ENCODE assay signal across 17 cellular contexts in the genomic region with DNA sequence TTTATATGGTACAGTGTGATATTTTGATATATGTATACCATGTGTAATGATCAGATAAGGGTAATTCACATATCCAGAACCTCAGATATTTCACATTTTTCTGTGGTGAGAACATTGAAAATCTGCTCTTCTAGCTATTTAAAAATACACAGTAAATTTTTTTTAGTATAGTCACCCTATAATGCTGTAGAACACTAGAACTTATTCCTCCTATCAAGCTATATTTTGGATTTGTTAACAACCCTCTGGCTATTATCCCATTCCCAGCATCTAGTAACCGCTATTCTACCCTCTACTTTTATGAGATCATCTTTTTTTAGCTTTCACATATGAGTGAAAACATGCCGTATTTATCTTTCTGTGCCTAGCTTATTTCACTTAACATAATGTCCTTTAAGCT.
DNase-seq lines count a peak whose midpoint lies in the region; ATAC-seq and TF ChIP-seq lines count a peak whose summit lies in the region.
"Had no signal": no experiment of that assay in that cellular context is flagged by ENCODE, and none has a peak within 500 bp of the region (broad histone marks: within the 10 kb centered on the region; RNA-seq: fewer than 3 reads in every experiment).

No MANE protein-coding gene starts in this region.

- H2AFZ ChIP-seq in SK-N-SH (ENCODE audit: low read depth), result no peak overlapping the region

- no peak overlapping the region for H3K4me2 ChIP-seq in SK-N-SH
- H3K4me2 ChIP-seq: BLaER1 had no signal

- TF ChIP-seq CTCF in SK-N-SH (IDR thresholded peaks at IDR 0.05), result no peak
- TF ChIP-seq CTCF in foreskin fibroblast (IDR thresholded peaks at IDR 0.05; ENCODE audit: low read depth, low read length), result no peak

- no peak for TF ChIP-seq EP300 in SK-N-SH (IDR thresholded peaks at IDR 0.05; ENCODE audit: borderline replicate concordance in 1 of 2, low read depth in 1 of 2, low read length in 1 of 2)

- DNase-seq in SK-N-SH (no peak), adipocyte (ENCODE audit: low read depth) (peak; percentile 16), foreskin fibroblast (peak; percentile 54 to 58), NCI-H1092 (lab: John Stamatoyannopoulos, UW) (no peak)
- DNase-seq: CD8-positive, alpha-beta memory T cell; DMS79 treated with DMSO at 0.1 percent for 48 hours; KBM-7; NCI-H524; T-cell had no signal

- ATAC-seq in SK-N-SH treated with all-trans-retinoic acid at 6 μM for 48 hours (no peak), GM21576 (IDR thresholded peaks at IDR 0.05; ENCODE audit: unreplicated experiment) (no peak), GM18502 (IDR thresholded peaks at IDR 0.05; ENCODE audit: poor library complexity, unreplicated experiment) (no peak), GM19023 (IDR thresholded peaks at IDR 0.05; ENCODE audit: unreplicated experiment) (no peak)
- ATAC-seq: HCT116, T-cell had no signal

- H4K20me1 ChIP-seq in SK-N-SH (ENCODE audit: insufficient read depth), result no peaks in the 10 kb centered on the region
- H4K20me1 ChIP-seq: BLaER1 had no signal

- no peak overlapping the region for H3K27ac ChIP-seq in SK-N-SH (ENCODE audit: low read depth in 2 of 2, low read length in 1 of 2)
- H3K27ac ChIP-seq: 22Rv1, BLaER1, HL-60 had no signal

- H3K9me2 ChIP-seq in SK-N-SH, result no peaks in the 10 kb centered on the region

- no peak overlapping the region for H3K9ac ChIP-seq in SK-N-SH
- no peak overlapping the region for H3K9ac ChIP-seq in adipocyte (ENCODE audit: low read length)
- H3K9ac ChIP-seq: BLaER1 had no signal

- WGBS in SK-N-SH (ENCODE audit: low lambda C conversion rate), result 33% methylated on average over 2 of the region's 2 CpGs

- H3K27me3 ChIP-seq in SK-N-SH (ENCODE audit: insufficient read depth) (no peaks in the 10 kb centered on the region), adipocyte (replicated peaks; ENCODE audit: control insufficient read depth, insufficient read depth, low read length) (no peaks in the 10 kb centered on the region)
- H3K27me3 ChIP-seq: BLaER1 had no signal

- H3K4me3 ChIP-seq in SK-N-SH (ENCODE audit: low read depth in 2 of 2, low read length in 1 of 2) (no peak overlapping the region), adipocyte (ENCODE audit: low read length) (no peak overlapping the region), foreskin fibroblast (ENCODE audit: low read depth in 1 of 2, low read length in 2 of 2) (no peak overlapping the region)
- H3K4me3 ChIP-seq: BLaER1 had no signal

- H3K9me3 ChIP-seq in SK-N-SH (no peaks in the 10 kb centered on the region), adipocyte (ENCODE audit: control insufficient read depth, low read length) (peaks cover 11% of the 10 kb centered on the region)
- H3K9me3 ChIP-seq: BLaER1 had no signal

- CTCF ChIA-PET in SK-N-SH (lab: Yijun Ruan, JAX), result no interaction called here

- H3K4me1 ChIP-seq in SK-N-SH (ENCODE audit: control insufficient read depth in 1 of 2, insufficient read depth in 2 of 2, low read depth in 1 of 2, low read length in 1 of 2) (no peaks in the 10 kb centered on the region), adipocyte (ENCODE audit: control insufficient read depth, insufficient read depth, low read length) (no peaks in the 10 kb centered on the region)
- H3K4me1 ChIP-seq: BLaER1 had no signal

- POLR2A ChIA-PET in SK-N-SH (lab: Yijun Ruan, JAX), result no interaction called here

- H3F3A ChIP-seq in SK-N-SH (replicated peaks; ENCODE audit: insufficient read depth), result no peaks in the 10 kb centered on the region

- no peaks in the 10 kb centered on the region for H3K36me3 ChIP-seq in SK-N-SH (replicated peaks in 1 of 2; ENCODE audit: control insufficient read depth in 1 of 2, insufficient read depth in 2 of 2, low read length in 1 of 2)
- H3K36me3 ChIP-seq in adipocyte (ENCODE audit: control insufficient read depth, insufficient read depth, low read length, severe bottlenecking), result no peaks in the 10 kb centered on the region
- H3K36me3 ChIP-seq: BLaER1 had no signal

- TF ChIP-seq RAD21 in SK-N-SH (IDR thresholded peaks at IDR 0.05; ENCODE audit: low read length), result no peak

- no peaks in the 10 kb centered on the region for H3K79me2 ChIP-seq in SK-N-SH (ENCODE audit: insufficient read depth)

TF ChIP-seq in SK-N-SH treated with all-trans-retinoic acid at 6 μM for 48 hours, 23 proteins besides CTCF, POLR2A, EP300 and RAD21:
- TF ChIP-seq RARB (CRISPR knock-in tag; IDR thresholded peaks at IDR 0.05), result no peak
- TF ChIP-seq, protein P1, sequence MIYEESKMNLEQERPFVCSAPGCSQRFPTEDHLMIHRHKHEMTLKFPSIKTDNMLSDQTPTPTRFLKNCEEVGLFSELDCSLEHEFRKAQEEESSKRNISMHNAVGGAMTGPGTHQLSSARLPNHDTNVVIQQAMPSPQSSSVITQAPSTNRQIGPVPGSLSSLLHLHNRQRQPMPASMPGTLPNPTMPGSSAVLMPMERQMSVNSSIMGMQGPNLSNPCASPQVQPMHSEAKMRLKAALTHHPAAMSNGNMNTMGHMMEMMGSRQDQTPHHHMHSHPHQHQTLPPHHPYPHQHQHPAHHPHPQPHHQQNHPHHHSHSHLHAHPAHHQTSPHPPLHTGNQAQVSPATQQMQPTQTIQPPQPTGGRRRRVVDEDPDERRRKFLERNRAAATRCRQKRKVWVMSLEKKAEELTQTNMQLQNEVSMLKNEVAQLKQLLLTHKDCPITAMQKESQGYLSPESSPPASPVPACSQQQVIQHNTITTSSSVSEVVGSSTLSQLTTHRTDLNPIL (CRISPR knock-in tag; IDR thresholded peaks at IDR 0.05; ENCODE audit: low read depth), result 0 out of 2 replicates have a peak, but pooled peaks have one; percentile 29
- peak; percentile 68 for TF ChIP-seq ISL1 (CRISPR knock-in tag; IDR thresholded peaks at IDR 0.05)
- TF ChIP-seq ZNF8 (CRISPR knock-in tag; IDR thresholded peaks at IDR 0.05), result no peak
- no peak for TF ChIP-seq ZNF565 (CRISPR knock-in tag; conservative IDR thresholded peaks at IDR 0.05; ENCODE audit: low read depth)

TF ChIP-seq in SK-N-SH, 30 proteins besides CTCF, POLR2A, EP300 and RAD21:
- TF ChIP-seq NFIC (IDR thresholded peaks at IDR 0.05; ENCODE audit: borderline replicate concordance) (no peak), GABPA (IDR thresholded peaks at IDR 0.05; ENCODE audit: low read depth) (no peak), GATA2 (CRISPR knock-in tag; IDR thresholded peaks at IDR 0.05) (no peak), MXI1 (IDR thresholded peaks at IDR 0.05; ENCODE audit: low read depth, low read length) (no peak), ZBTB33 (IDR thresholded peaks at IDR 0.05; ENCODE audit: borderline replicate concordance, low read depth) (no peak), CHD2 (IDR thresholded peaks at IDR 0.05; ENCODE audit: low read length, partially characterized antibody) (no peak), FOSL2 (IDR thresholded peaks at IDR 0.05; ENCODE audit: borderline replicate concordance, low read depth) (no peak), RXRA (IDR thresholded peaks at IDR 0.05; ENCODE audit: borderline replicate concordance, low read depth) (no peak), TEAD4 (IDR thresholded peaks at IDR 0.05; ENCODE audit: borderline replicate concordance, insufficient read depth) (no peak), MAX (IDR thresholded peaks at IDR 0.05; ENCODE audit: low read depth) (no peak), USF2 (IDR thresholded peaks at IDR 0.05; ENCODE audit: borderline replicate concordance, low read depth, low read length) (no peak), IRF3 (IDR thresholded peaks at IDR 0.05; ENCODE audit: low read depth, low read length) (no peak), RCOR1 (IDR thresholded peaks at IDR 0.05; ENCODE audit: low read length) (no peak), POLR2AphosphoS5 (IDR thresholded peaks at IDR 0.05; ENCODE audit: low read depth, low read length) (no peak)

Comparison
In these comparisons a context has a peak if more than half of its experiments do, and no peak if none do; other contexts are left out.
1. DNase-seq: peak in adipocyte (single experiment) and foreskin fibroblast (2 of 2); none in SK-N-SH (single experiment) and NCI-H1092 (single experiment).